ENCODE assay signal across 14 cellular contexts in genomic region chrX:24846551-24847170, GRCh38.
DNase-seq lines count a peak whose midpoint lies in the region; ATAC-seq and TF ChIP-seq lines count a peak whose summit lies in the region.
"Had no signal": no experiment of that assay in that cellular context is flagged by ENCODE, and none has a peak within 500 bp of the region (broad histone marks: within the 10 kb centered on the region; RNA-seq: fewer than 3 reads in every experiment).

No MANE protein-coding gene starts in this region.

- H4K20me1 ChIP-seq in PC-3 (ENCODE audit: low read length), result no peaks in the 10 kb centered on the region

- no peak overlapping the region for H3K4me3 ChIP-seq in foreskin fibroblast (ENCODE audit: low read depth in 1 of 2, low read length in 2 of 2)
- H3K4me3 ChIP-seq in PC-3 (ENCODE audit: low read length), result no peak overlapping the region
- H3K4me3 ChIP-seq: thyroid gland had no signal

- H3K9me2 ChIP-seq in PC-3 (replicated peaks; ENCODE audit: low read length), result no peaks in the 10 kb centered on the region

- H3K9me3 ChIP-seq in PC-3 (ENCODE audit: low read length), result no peaks in the 10 kb centered on the region
- H3K9me3 ChIP-seq: thyroid gland had no signal

- H3K27me3 ChIP-seq in PC-3 (ENCODE audit: low read length), result no peaks in the 10 kb centered on the region
- H3K27me3 ChIP-seq: thyroid gland had no signal

- H3K4me2 ChIP-seq in PC-3 (ENCODE audit: low read length), result no peak overlapping the region

- BruUV-seq in PC-3 (replicated peaks; lab: Mats Ljungman, UMichigan), result no TSS peak

- H3K4me1 ChIP-seq in PC-3 (ENCODE audit: insufficient read depth, low read length), result no peaks in the 10 kb centered on the region

- in situ Hi-C loops in G401 (cut with HindIII; ENCODE audit: low sequenced_read_pairs), result no loop called here
- in situ Hi-C loops in SK-MEL-5 (cut with HindIII; ENCODE audit: low pct_unique_long_range_greater_than_20kb, low sequenced_read_pairs), result no loop called here

- intact Hi-C loops in PC-3 (cut with micrococcal nuclease), result no loop called here

- ATAC-seq in HG02981 (IDR thresholded peaks at IDR 0.05; ENCODE audit: unreplicated experiment) (no peak), PC-3 (no peak)
- ATAC-seq: left colon had no signal

- H2AFZ ChIP-seq in PC-3 (ENCODE audit: low read length), result no peak overlapping the region

- DNase-seq in G401 (ENCODE audit: low spot score), result peak; percentile 2
- peak; percentile 11 to 92 (median 73) for DNase-seq in NCI-H1417 (lab: John Stamatoyannopoulos, UW)
- peak; percentile 18 for DNase-seq in SK-MEL-5 (ENCODE audit: low read depth, low spot score)
- DNase-seq in foreskin fibroblast, result peak; percentile 20 to 68
- no peak for DNase-seq in activated gamma-delta T cell (lab: John Stamatoyannopoulos, UW)
- DNase-seq in NAMALWA (ENCODE audit: low spot score), result no peak
- no peak for DNase-seq in PC-3
- DNase-seq: activated CD4-positive, alpha-beta T cell treated with anti-CD3 and anti-CD28 coated beads for 48 hours; activated naive CD8-positive, alpha-beta T cell treated with anti-CD3 and anti-CD28 coated beads for 36 hours; activated T-cell treated with anti-CD3 and anti-CD28 coated beads, Interleukin-2, amount 50 U/mL, for 1 hour; left colon; Right ventricle myocardium superior had no signal

- TF ChIP-seq CTCF in foreskin fibroblast (IDR thresholded peaks at IDR 0.05; ENCODE audit: low read depth, low read length), result no peak
- no peak for TF ChIP-seq CTCF in PC-3 (conservative IDR thresholded peaks at IDR 0.05; ENCODE audit: low read depth, low read length)

- H3F3A ChIP-seq in PC-3 (ENCODE audit: low read length, unreplicated experiment), result no peaks in the 10 kb centered on the region

- CTCF ChIA-PET in PC-3 (lab: Charles Lee), result no interaction called here

- POLR2A ChIA-PET in PC-3 (lab: Charles Lee; ENCODE audit: unreplicated experiment), result no interaction called here

- no peaks in the 10 kb centered on the region for H3K79me2 ChIP-seq in PC-3 (ENCODE audit: low read length)

- no peak overlapping the region for H3K9ac ChIP-seq in PC-3 (ENCODE audit: low read length)

- H3K36me3 ChIP-seq in PC-3 (ENCODE audit: low read depth, low read length), result peaks cover 10% of the 10 kb centered on the region; the same call in 1 of the 2 replicates
- H3K36me3 ChIP-seq: thyroid gland had no signal

- H3K27ac ChIP-seq in PC-3 (ENCODE audit: low read length), result no peak overlapping the region
- H3K27ac ChIP-seq: thyroid gland had no signal

Comparison
In these comparisons a context has a peak if more than half of its experiments do, and no peak if none do; other contexts are left out.
1. DNase-seq: peak in G401 (single experiment), NCI-H1417 (3 of 3), SK-MEL-5 (single experiment) and foreskin fibroblast (2 of 2); none in activated gamma-delta T cell (single experiment), NAMALWA (single experiment) and PC-3 (single experiment).